Comparison of ENCODE assay signal across 8 cellular contexts in genomic region chr3:150411106-150411460, GRCh38. TPM values are rescaled to one million over a fixed set of nuclear protein-coding genes. Genes with fewer than 3 reads are reported as not detected.
DNase-seq lines count a peak whose midpoint lies in the region; ATAC-seq, FAIRE-seq and TF ChIP-seq lines count a peak whose summit lies in the region.

No MANE protein-coding gene starts in this region.

- H3K4me1 Mint-ChIP-seq in activated T-cell treated with anti-CD3 and anti-CD28 coated beads, Interleukin-2, amount 50 U/mL, for 24 hours (ENCODE audit: low read depth): peaks cover 57% of the 10 kb centered on the region
- H3K4me1 Mint-ChIP-seq in activated naive CD8-positive, alpha-beta T cell treated with anti-CD3 and anti-CD28 coated beads, Interleukin-2, amount 50 U/mL, for 24 hours: peaks cover 58% of the 10 kb centered on the region

- CTCF ChIA-PET in HepG2 (lab: Yijun Ruan, JAX; ENCODE audit: low intra/inter-chr PET ratio, low total read pairs): no interaction called here

- no peak for TF ChIP-seq CTCF in HepG2 (CRISPR knock-in tag; IDR thresholded peaks at IDR 0.05)
- TF ChIP-seq CTCF in tibial nerve (IDR thresholded peaks at IDR 0.05): no peak

- H3K9me3 ChIP-seq in HepG2 (ENCODE audit: low read length): no peaks in the 10 kb centered on the region
- H3K9me3 ChIP-seq in tibial nerve: no peaks in the 10 kb centered on the region

- in situ Hi-C loops in HepG2 (cut with HindIII; ENCODE audit: extremely low pct_ligation_motif_present, low pct_unique_long_range_greater_than_20kb): no loop called here

- H3K27me3 Mint-ChIP-seq in activated T-cell treated with anti-CD3 and anti-CD28 coated beads, Interleukin-2, amount 50 U/mL, for 24 hours: no peaks in the 10 kb centered on the region
- H3K27me3 Mint-ChIP-seq in activated naive CD8-positive, alpha-beta T cell treated with anti-CD3 and anti-CD28 coated beads, Interleukin-2, amount 50 U/mL, for 24 hours: no peaks in the 10 kb centered on the region

- POLR2A ChIA-PET in HepG2 (lab: Yijun Ruan, JAX): interaction anchor here (2.0 kb wide), 1 partner anchor 26 kb away, joined by 4 read pairs; no protein-coding TSS in a partner anchor

- peak overlapping the region; percentile 89 for H3K4me2 ChIP-seq in HepG2 (ENCODE audit: low read depth, low read length)

- TF ChIP-seq EP300 in HepG2 (IDR thresholded peaks at IDR 0.05; ENCODE audit: low read depth in 2 of 2, low read length in 2 of 2): no peak
- no peak for TF ChIP-seq EP300 in HepG2 (CRISPR knock-in tag; IDR thresholded peaks at IDR 0.05; ENCODE audit: borderline replicate concordance)
- no peak for TF ChIP-seq EP300 in tibial nerve (IDR thresholded peaks at IDR 0.05)

- H3K4me3 Mint-ChIP-seq in activated T-cell treated with anti-CD3 and anti-CD28 coated beads, Interleukin-2, amount 50 U/mL, for 24 hours: peak overlapping the region; percentile 96
- H3K4me3 Mint-ChIP-seq in activated naive CD8-positive, alpha-beta T cell treated with anti-CD3 and anti-CD28 coated beads, Interleukin-2, amount 50 U/mL, for 24 hours: peak overlapping the region; percentile 82

- 2% methylated on average over 3 of the region's 5 CpGs for WGBS in HepG2 (ENCODE audit: low lambda C conversion rate)
- WGBS in tibial nerve, 2 donors: 2 to 7% methylated on average over 5 of the region's 5 CpGs

- no peak overlapping the region for H2AFZ ChIP-seq in HepG2 (ENCODE audit: low read length)

- peaks cover 60% of the 10 kb centered on the region for H3K36me3 Mint-ChIP-seq in activated T-cell treated with anti-CD3 and anti-CD28 coated beads, Interleukin-2, amount 50 U/mL, for 24 hours (ENCODE audit: low read depth)
- peaks cover 42% of the 10 kb centered on the region for H3K36me3 Mint-ChIP-seq in activated naive CD8-positive, alpha-beta T cell treated with anti-CD3 and anti-CD28 coated beads, Interleukin-2, amount 50 U/mL, for 24 hours (ENCODE audit: low read depth)

- BruUV-seq in HepG2 (replicated peaks; lab: Mats Ljungman, UMichigan): no TSS peak

- intact Hi-C loops in HepG2 (cut with micrococcal nuclease; ENCODE audit: unreplicated experiment): loop anchor here (5.0 to 10.0 kb wide), 4 partner anchors 36 to 476 kb away; partner anchors contain the start of genes EIF2A and SERP1

- no peak for ATAC-seq in activated naive CD8-positive, alpha-beta T cell treated with anti-CD3 and anti-CD28 coated beads, Interleukin-2, amount 50 U/mL, for 24 hours
- ATAC-seq in HepG2 (no peak), GM21825 (IDR thresholded peaks at IDR 0.05; ENCODE audit: unreplicated experiment) (no peak)

- H3K4me3 ChIP-seq in HepG2 (replicated peaks in 1 of 3; ENCODE audit: insufficient read depth in 1 of 3, low read depth in 2 of 3, low read length in 3 of 3): peak overlapping the region; percentile 89 to 97 (median 90)
- H3K4me3 ChIP-seq in tibial nerve: peak overlapping the region; percentile 88 to 92 (median 91)

- peaks cover 69% of the 10 kb centered on the region for H3K79me2 ChIP-seq in HepG2 (ENCODE audit: insufficient read depth, low read length)

- TF ChIP-seq RAD21 in HepG2 (CRISPR knock-in tag; IDR thresholded peaks at IDR 0.05): no peak

- DNase-seq in activated T-cell treated with anti-CD3 and anti-CD28 coated beads, Interleukin-2, amount 50 U/mL, for 24 hours: no peak
- no peak for DNase-seq in activated T-cell treated with anti-CD3 and anti-CD28 coated beads for 4 hours
- DNase-seq in activated naive CD8-positive, alpha-beta T cell treated with anti-CD3 and anti-CD28 coated beads, Interleukin-2, amount 50 U/mL, for 24 hours: no peak
- DNase-seq in HepG2 (ENCODE audit: low spot score): no peak
- no peak for DNase-seq in tibial nerve (ENCODE audit: low spot score in 2 of 2)
- no peak for DNase-seq in mucosa of gallbladder (ENCODE audit: low spot score)
- DNase-seq in NCI-H510A treated with DMSO at 0.1 percent for 48 hours (lab: John Stamatoyannopoulos, UW): no peak

- no peak overlapping the region for H3K27ac ChIP-seq in HepG2 (ENCODE audit: extremely low read length, insufficient read depth, low read length)
- peak overlapping the region; percentile 99 to 100 (median 100) for H3K27ac ChIP-seq in tibial nerve

- peaks cover 66% of the 10 kb centered on the region for H4K20me1 ChIP-seq in HepG2 (ENCODE audit: insufficient read depth, low read length)

- H3K27me3 ChIP-seq in HepG2 (ENCODE audit: control insufficient read depth in 1 of 2, insufficient read depth in 2 of 2, low read length in 2 of 2): no peaks in the 10 kb centered on the region; a peak in 1 of 5 replicates
- H3K27me3 ChIP-seq in tibial nerve: no peaks in the 10 kb centered on the region

- TF ChIP-seq POLR2A in HepG2 (IDR thresholded peaks at IDR 0.05; ENCODE audit: insufficient read depth in 1 of 2, low read depth in 2 of 2, low read length in 2 of 2): no peak
- no peak for TF ChIP-seq POLR2A in tibial nerve (IDR thresholded peaks at IDR 0.05)

- H3K4me1 ChIP-seq in HepG2 (ENCODE audit: insufficient read depth, low read length) (peaks cover 33% of the 10 kb centered on the region), tibial nerve (peaks cover 0 to 55% (median 23%) of the 10 kb centered on the region in 4 donors)

- peak overlapping the region; percentile 90 for H3K9ac ChIP-seq in HepG2 (ENCODE audit: insufficient read depth, low read depth, low read length)

- peak overlapping the region; percentile 84 for H3K27ac Mint-ChIP-seq in activated T-cell treated with anti-CD3 and anti-CD28 coated beads, Interleukin-2, amount 50 U/mL, for 24 hours
- peak overlapping the region; percentile 79 for H3K27ac Mint-ChIP-seq in activated naive CD8-positive, alpha-beta T cell treated with anti-CD3 and anti-CD28 coated beads, Interleukin-2, amount 50 U/mL, for 24 hours

- FAIRE-seq in HepG2 (lab: Jason Lieb, UNC): no peak

- H3K9me3 Mint-ChIP-seq in activated T-cell treated with anti-CD3 and anti-CD28 coated beads, Interleukin-2, amount 50 U/mL, for 24 hours: no peaks in the 10 kb centered on the region
- no peaks in the 10 kb centered on the region for H3K9me3 Mint-ChIP-seq in activated naive CD8-positive, alpha-beta T cell treated with anti-CD3 and anti-CD28 coated beads, Interleukin-2, amount 50 U/mL, for 24 hours

- H3K36me3 ChIP-seq in HepG2 (replicated peaks in 1 of 2; ENCODE audit: control insufficient read depth in 1 of 2, insufficient read depth in 2 of 2, low read length in 2 of 2): 0 out of 5 replicates have a peak, but pooled peaks cover 1 to 12% of the 10 kb centered on the region in 2 experiments
- H3K36me3 ChIP-seq in tibial nerve: no peaks in the 10 kb centered on the region

TF ChIP-seq in HepG2, 621 proteins besides CTCF, POLR2A, EP300 and RAD21:
- TF ChIP-seq CREB3 (CRISPR knock-in tag; IDR thresholded peaks at IDR 0.05) (no peak), ZNF766 (CRISPR knock-in tag; IDR thresholded peaks at IDR 0.05; ENCODE audit: borderline replicate concordance) (no peak), TBX3 (IDR thresholded peaks at IDR 0.05; ENCODE audit: borderline replicate concordance) (no peak)

RNA-seq across cellular contexts. Expression of gene TSC22D2, which starts 3.0 kb away (rescaled TPM):
- total RNA-seq in HepG2 (2016; rRNA removed; fragmentation: Illumina TruSeq; extraction: Trizol) (8.2 and 11.5 TPM in 2 replicates), tibial nerve (10 to 100 TPM; 12.5 to 15.9 (median 14.6) TPM), mucosa of gallbladder (25.6 TPM)
- 0.79 and 0.81 TPM in 2 replicates for total RNA-seq in HepG2 (2016; cell fraction: cytosol; rRNA removed; fragmentation: Illumina TruSeq; extraction: Trizol; ENCODE audit: low read depth)
- total RNA-seq in HepG2 (2016; cell fraction: insoluble cytoplasmic fraction; rRNA removed; fragmentation: Illumina TruSeq; extraction: Trizol): 7.1 and 9.7 TPM in 2 replicates
- total RNA-seq in HepG2 (2016; cell fraction: membrane; rRNA removed; fragmentation: Illumina TruSeq; extraction: Trizol): 3.6 TPM in 2 replicates
- total RNA-seq in HepG2 (2016; cell fraction: nucleus; rRNA removed; fragmentation: Illumina TruSeq; extraction: Trizol): 16.7 and 18.7 TPM in 2 replicates
- 4.6 and 5.5 TPM in 2 replicates for polyA plus RNA-seq in HepG2 (2011; rRNA removed)
- polyA plus RNA-seq in HepG2 (2011; cell fraction: cytosol; rRNA removed): 1.6 and 2.1 TPM in 2 replicates
- polyA plus RNA-seq in HepG2 (2011; cell fraction: nucleus; rRNA removed): 4.8 and 5.0 TPM in 2 replicates
- polyA plus RNA-seq in HepG2 (2012): 9.0 and 10.8 TPM in 2 replicates
- 0.38 and 0.61 TPM in 2 replicates for polyA plus RNA-seq in HepG2 (2016; cell fraction: cytosol; fragmentation: Illumina TruSeq; extraction: Trizol; ENCODE audit: low read depth)
- polyA plus RNA-seq in HepG2 (2016; cell fraction: insoluble cytoplasmic fraction; fragmentation: Illumina TruSeq; extraction: Trizol; ENCODE audit: low read depth): 11.1 and 16.7 TPM in 2 replicates
- polyA plus RNA-seq in HepG2 (2016; cell fraction: membrane; fragmentation: Illumina TruSeq; extraction: Trizol; ENCODE audit: low read depth): 2.5 and 3.1 TPM in 2 replicates
- polyA plus RNA-seq in HepG2 (2016; cell fraction: nucleus; fragmentation: Illumina TruSeq; extraction: Trizol; ENCODE audit: insufficient read depth, low read depth): 24.7 and 29.1 TPM in 2 replicates
- polyA minus RNA-seq in HepG2 (2011; rRNA and poly(A)+ RNA removed; ENCODE audit: low replicate concordance): 5.0 and 13.7 TPM in 2 replicates
- polyA minus RNA-seq in HepG2 (2011; cell fraction: cytosol; rRNA and poly(A)+ RNA removed): 10.4 and 11.1 TPM in 2 replicates
- 44.8 and 57.3 TPM in 2 replicates for polyA minus RNA-seq in HepG2 (2011; cell fraction: nucleus; rRNA and poly(A)+ RNA removed)
